Comparison of ENCODE assay signal across 8 cellular contexts in genomic region chr1:108199781-108200626, GRCh38. TPM values are rescaled to one million over a fixed set of nuclear protein-coding genes. Genes with fewer than 3 reads are reported as not detected.
DNase-seq lines count a peak whose midpoint lies in the region; ATAC-seq and TF ChIP-seq lines count a peak whose summit lies in the region.

Gene SLC25A24 (minus strand): TSS chr1:108200343. CDS start chr1:108200138, 205 bp downstream.

- intact Hi-C loops in Caco-2 (cut with micrococcal nuclease; ENCODE audit: unreplicated experiment), result loop anchor here (5.0 kb wide), 1 partner anchor 418 kb away; no protein-coding TSS in a partner anchor

- H3K9me3 Mint-ChIP-seq in Caco-2 (ENCODE audit: unreplicated experiment) (peaks cover 4% of the 10 kb centered on the region), nephron progenitor cell (peaks cover 44% of the 10 kb centered on the region)
- peaks cover 0 to 13% of the 10 kb centered on the region in 2 donors for H3K9me3 Mint-ChIP-seq in stimulated activated naive CD8-positive, alpha-beta T cell treated with anti-CD3 and anti-CD28 coated beads, Interleukin-15, amount 100 ng/mL, for 72 hours

- BruUV-seq in Caco-2 (replicated peaks; lab: Mats Ljungman, UMichigan), result no TSS peak

- ATAC-seq in GM21360 (IDR thresholded peaks at IDR 0.05; ENCODE audit: unreplicated experiment), result peak; percentile 90
- ATAC-seq in stimulated activated naive CD8-positive, alpha-beta T cell treated with anti-CD3 and anti-CD28 coated beads, Interleukin-15, amount 100 ng/mL, for 72 hours, result peak; percentile 97

- no peak for TF ChIP-seq CTCF in Caco-2 (IDR thresholded peaks at IDR 0.05; ENCODE audit: insufficient read depth in 1 of 2, low read depth in 1 of 2, low read length in 1 of 2, severe bottlenecking in 1 of 2, unreplicated experiment in 1 of 2)
- TF ChIP-seq CTCF in RWPE1 (conservative IDR thresholded peaks at IDR 0.05; ENCODE audit: low read depth), result no peak
- no peak for TF ChIP-seq CTCF in fibroblast of the aortic adventitia (IDR thresholded peaks at IDR 0.05; ENCODE audit: insufficient read depth, low read length)
- TF ChIP-seq CTCF in nephron progenitor cell (IDR thresholded peaks at IDR 0.05), result no peak

- H3K4me1 ChIP-seq in Caco-2, result no peaks in the 10 kb centered on the region
- peaks cover 9% of the 10 kb centered on the region; the same call in 1 of the 2 replicates for H3K4me1 ChIP-seq in HUES6 (ENCODE audit: control insufficient read depth, insufficient read depth, low read length)

- H3K36me3 ChIP-seq in Caco-2 (ENCODE audit: control insufficient read depth, insufficient read depth, low read length) (no peaks in the 10 kb centered on the region; the same call in 1 of the 2 replicates), HUES6 (ENCODE audit: control insufficient read depth, insufficient read depth, low read length) (peaks cover 25% of the 10 kb centered on the region)

- peaks cover 11% of the 10 kb centered on the region for H3K36me3 Mint-ChIP-seq in Caco-2 (ENCODE audit: insufficient read depth, unreplicated experiment)
- H3K36me3 Mint-ChIP-seq in nephron progenitor cell (ENCODE audit: low read depth), result peaks cover 38% of the 10 kb centered on the region

- DNase-seq in Caco-2 (peak; percentile 80 to 85), RWPE1 (ENCODE audit: low spot score) (peak; percentile 81), fibroblast of the aortic adventitia (ENCODE audit: low read depth) (peak; percentile 67), nephron progenitor cell (peak; percentile 82)
- peak; percentile 90 for DNase-seq in activated effector memory CD4-positive, alpha-beta T cell treated with anti-CD3 and anti-CD28 coated beads, Interleukin-2, amount 50 U/mL, for 16 hours
- DNase-seq in stimulated activated naive CD8-positive, alpha-beta T cell treated with anti-CD3 and anti-CD28 coated beads, Interleukin-15, amount 100 ng/mL, for 72 hours, result peak; percentile 72 to 74

- no peaks in the 10 kb centered on the region for H3K27me3 Mint-ChIP-seq in Caco-2 (ENCODE audit: insufficient read depth, unreplicated experiment)
- no peaks in the 10 kb centered on the region for H3K27me3 Mint-ChIP-seq in nephron progenitor cell (ENCODE audit: low read depth, poor library complexity)
- H3K27me3 Mint-ChIP-seq in stimulated activated naive CD8-positive, alpha-beta T cell treated with anti-CD3 and anti-CD28 coated beads, Interleukin-15, amount 100 ng/mL, for 72 hours, result peaks cover 4% of the 10 kb centered on the region

- peak within 1 kb of the TSS; percentile 91 for H3K27ac Mint-ChIP-seq in Caco-2 (ENCODE audit: unreplicated experiment)
- H3K27ac Mint-ChIP-seq in nephron progenitor cell, result peak within 1 kb of the TSS; percentile 91
- peak within 1 kb of the TSS; percentile 88 to 91 for H3K27ac Mint-ChIP-seq in stimulated activated naive CD8-positive, alpha-beta T cell treated with anti-CD3 and anti-CD28 coated beads, Interleukin-15, amount 100 ng/mL, for 72 hours

- CTCF ChIA-PET in Caco-2 (lab: Charles Lee), result interaction anchor here (0.6 to 1.2 kb wide), 4 partner anchors 360 to 1560 kb away, joined by 3 to 5 read pairs (median 4); partner anchors contain the start of gene EEIG2
- CTCF ChIA-PET in RWPE1 (lab: Yijun Ruan, JAX), result interaction anchor here (0.6 kb wide), 1 partner anchor 335 kb away, joined by 3 read pairs; no protein-coding TSS in a partner anchor

- POLR2A ChIA-PET in Caco-2 (lab: Charles Lee), result interaction anchor here (0.6 kb wide), 1 partner anchor 13 kb away, joined by 3 read pairs; no protein-coding TSS in a partner anchor
- POLR2A ChIA-PET in RWPE1 (lab: Yijun Ruan, JAX; ENCODE audit: low non-redundant PET), result interaction anchor here (0.5 to 1.2 kb wide), 2 partner anchors 81 to 518 kb away, joined by 4 to 7 read pairs; no protein-coding TSS in a partner anchor

- no peaks in the 10 kb centered on the region for H3K4me1 Mint-ChIP-seq in Caco-2 (ENCODE audit: low read depth, unreplicated experiment)
- H3K4me1 Mint-ChIP-seq in nephron progenitor cell, result peaks cover 33% of the 10 kb centered on the region
- H3K4me1 Mint-ChIP-seq in stimulated activated naive CD8-positive, alpha-beta T cell treated with anti-CD3 and anti-CD28 coated beads, Interleukin-15, amount 100 ng/mL, for 72 hours, result peaks cover 19% of the 10 kb centered on the region

- no peaks in the 10 kb centered on the region for H3K27me3 ChIP-seq in Caco-2 (replicated peaks; ENCODE audit: control insufficient read depth, insufficient read depth, low read length)
- peaks cover 9% of the 10 kb centered on the region for H3K27me3 ChIP-seq in HUES6 (ENCODE audit: control insufficient read depth, insufficient read depth, low read length)

- H3K9ac ChIP-seq in HUES6 (ENCODE audit: low read length), result peak within 1 kb of the TSS; percentile 98

- H3K27ac ChIP-seq in HUES6 (ENCODE audit: low read depth, low read length) (peak within 1 kb of the TSS; percentile 66; the same call in 1 of the 2 replicates), RWPE1 (peak within 1 kb of the TSS; percentile 98)

- H3K9me3 ChIP-seq in Caco-2 (no peaks in the 10 kb centered on the region), HUES6 (ENCODE audit: control insufficient read depth, insufficient read depth, low read depth, low read length) (no peaks in the 10 kb centered on the region)

- peak within 1 kb of the TSS; percentile 84 for H3K4me3 Mint-ChIP-seq in Caco-2 (ENCODE audit: unreplicated experiment)
- H3K4me3 Mint-ChIP-seq in nephron progenitor cell, result peak within 1 kb of the TSS; percentile 95
- H3K4me3 Mint-ChIP-seq in stimulated activated naive CD8-positive, alpha-beta T cell treated with anti-CD3 and anti-CD28 coated beads, Interleukin-15, amount 100 ng/mL, for 72 hours, result peak within 1 kb of the TSS; percentile 86 to 95

- peak within 1 kb of the TSS; percentile 94 for H3K4me3 ChIP-seq in Caco-2 (ENCODE audit: low read depth, low read length)
- H3K4me3 ChIP-seq in HUES6 (ENCODE audit: low read depth, low read length), result peak within 1 kb of the TSS; percentile 98
- H3K4me3 ChIP-seq in fibroblast of the aortic adventitia (ENCODE audit: low read depth, low read length), result peak within 1 kb of the TSS; percentile 96

RNA-seq across cellular contexts. Expression of gene SLC25A24, which starts in this region (rescaled TPM):
- 26.4 and 27.6 TPM in 2 replicates for total RNA-seq in Caco-2 (2022)
- 44.2 and 63.8 TPM in 2 replicates for total RNA-seq in fibroblast of the aortic adventitia (ENCODE audit: low replicate concordance)

Comparison
In these comparisons a context has a peak if more than half of its experiments do, and no peak if none do; other contexts are left out.
1. Peak in every context shown above with its lines: DNase-seq, ATAC-seq, H3K4me3 ChIP-seq and H3K27ac ChIP-seq.